In genomic region chr2:162318280-162319222, GRCh38 we compare ENCODE assay signal across 8 cellular contexts. TPM values are rescaled to one million over a fixed set of nuclear protein-coding genes. Genes with fewer than 3 reads are reported as not detected.
DNase-seq lines count a peak whose midpoint lies in the region; ATAC-seq and TF ChIP-seq lines count a peak whose summit lies in the region.

Gene IFIH1 (minus strand): TSS chr2:162318684. CDS start chr2:162318307, 377 bp downstream.

- H3K9ac ChIP-seq in DND-41 (ENCODE audit: low read depth, low read length) (peak within 1 kb of the TSS; percentile 75), neural progenitor cell (no peak within 1 kb of the TSS)

- no peaks in the 10 kb centered on the region for H3K27me3 ChIP-seq in DND-41 (ENCODE audit: insufficient read depth, low read length, poor library complexity)
- no peaks in the 10 kb centered on the region for H3K27me3 ChIP-seq in SJCRH30
- H3K27me3 ChIP-seq in neural progenitor cell: peaks cover 38% of the 10 kb centered on the region

- no peaks in the 10 kb centered on the region for H4K20me1 ChIP-seq in DND-41 (ENCODE audit: insufficient read depth, low read length)
- no peaks in the 10 kb centered on the region for H4K20me1 ChIP-seq in neural progenitor cell (ENCODE audit: low read depth)

- H3K4me1 Mint-ChIP-seq in IgD-negative memory B cell: peaks cover 47 to 54% (median 49%) of the 10 kb centered on the region in 3 donors
- peaks cover 5% of the 10 kb centered on the region for H3K4me1 Mint-ChIP-seq in neural progenitor cell

- H3K4me3 Mint-ChIP-seq in IgD-negative memory B cell (peak within 1 kb of the TSS; percentile 93 to 100 (median 98)), neural progenitor cell (peak within 1 kb of the TSS; percentile 89)

- TF ChIP-seq CTCF in DND-41 (IDR thresholded peaks at IDR 0.05; ENCODE audit: borderline replicate concordance, extremely low read depth, low read length, poor library complexity, severe bottlenecking) (peak; percentile 57), foreskin fibroblast (IDR thresholded peaks at IDR 0.05; ENCODE audit: low read depth, low read length) (peak; percentile 53), neural progenitor cell (IDR thresholded peaks at IDR 0.05) (peak; percentile 42)

- H3K27ac ChIP-seq in DND-41 (ENCODE audit: low read length): peak within 1 kb of the TSS; percentile 84
- H3K27ac ChIP-seq in SJCRH30: no peak within 1 kb of the TSS
- no peak within 1 kb of the TSS for H3K27ac ChIP-seq in neural progenitor cell

- H3K4me2 ChIP-seq in DND-41 (ENCODE audit: insufficient read depth, low read length) (peak within 1 kb of the TSS; percentile 94), neural progenitor cell (peak within 1 kb of the TSS; percentile 77)

- ATAC-seq in DND-41 (ENCODE audit: insufficient read depth, low read depth) (peak; percentile 84), GM21576 (IDR thresholded peaks at IDR 0.05; ENCODE audit: unreplicated experiment) (peak; percentile 78)

- peaks cover 1% of the 10 kb centered on the region for H3K27me3 Mint-ChIP-seq in IgD-negative memory B cell
- H3K27me3 Mint-ChIP-seq in neural progenitor cell (ENCODE audit: insufficient read depth, low read depth): no peaks in the 10 kb centered on the region

- peaks cover 8% of the 10 kb centered on the region for H3K36me3 Mint-ChIP-seq in IgD-negative memory B cell
- H3K36me3 Mint-ChIP-seq in neural progenitor cell: no peaks in the 10 kb centered on the region

- H3K9me3 ChIP-seq in DND-41 (ENCODE audit: insufficient read depth, low read length, severe bottlenecking) (no peaks in the 10 kb centered on the region), SJCRH30 (replicated peaks) (no peaks in the 10 kb centered on the region), neural progenitor cell (ENCODE audit: low read depth) (no peaks in the 10 kb centered on the region)

- H3K9me3 Mint-ChIP-seq in IgD-negative memory B cell (no peaks in the 10 kb centered on the region), neural progenitor cell (peaks cover 3% of the 10 kb centered on the region)

- H3K79me2 ChIP-seq in DND-41 (ENCODE audit: insufficient read depth, low read length): peaks cover 10% of the 10 kb centered on the region
- no peaks in the 10 kb centered on the region for H3K79me2 ChIP-seq in neural progenitor cell (ENCODE audit: low read depth)

- peak within 1 kb of the TSS; percentile 93 for H2AFZ ChIP-seq in DND-41 (ENCODE audit: low read depth, low read length)
- peak within 1 kb of the TSS; percentile 94 for H2AFZ ChIP-seq in neural progenitor cell (replicated peaks)

- H3K4me3 ChIP-seq in DND-41 (ENCODE audit: low read depth in 1 of 2, low read length in 2 of 2) (peak within 1 kb of the TSS; percentile 59 to 89), SJCRH30 (peak within 1 kb of the TSS; percentile 29; the same call in 1 of the 2 replicates), foreskin fibroblast (ENCODE audit: low read depth in 1 of 2, low read length in 2 of 2) (peak within 1 kb of the TSS; percentile 72 to 81), neural progenitor cell (peak within 1 kb of the TSS; percentile 67)

- DNase-seq in DND-41 (peak; percentile 86), SJCRH30 (peak in 1 of 2 experiments; percentile 24), activated gamma-delta T cell treated with Interleukin-2 at 50 U/mL for 16 hours (peak; percentile 57), foreskin fibroblast (peak; percentile 71 to 91), neural progenitor cell (ENCODE audit: low spot score) (peak; percentile 78), stromal cell of bone marrow (ENCODE audit: low read depth) (peak; percentile 89)

- peaks cover 42% of the 10 kb centered on the region for H3K4me1 ChIP-seq in DND-41 (ENCODE audit: insufficient read depth, low read length)
- no peaks in the 10 kb centered on the region for H3K4me1 ChIP-seq in SJCRH30
- no peaks in the 10 kb centered on the region for H3K4me1 ChIP-seq in neural progenitor cell

- peak within 1 kb of the TSS; percentile 97 to 100 (median 100) for H3K27ac Mint-ChIP-seq in IgD-negative memory B cell
- peak within 1 kb of the TSS; percentile 77 for H3K27ac Mint-ChIP-seq in neural progenitor cell

- H3K36me3 ChIP-seq in DND-41 (ENCODE audit: insufficient read depth, low read length): no peaks in the 10 kb centered on the region; the same call in 1 of the 2 replicates
- no peaks in the 10 kb centered on the region for H3K36me3 ChIP-seq in SJCRH30
- no peaks in the 10 kb centered on the region for H3K36me3 ChIP-seq in neural progenitor cell

- no peaks in the 10 kb centered on the region for H3F3A ChIP-seq in neural progenitor cell (ENCODE audit: low read depth)

RNA-seq across cellular contexts. Expression of gene IFIH1, which starts in this region (rescaled TPM):
- polyA plus RNA-seq in IgD-negative memory B cell: 31.1 TPM
- total RNA-seq in SJCRH30 (2014; rRNA removed; shearing (Covaris generic)): not detected in 2 replicates
- total RNA-seq in neural progenitor cell (ENCODE audit: low replicate concordance): 0.09 and 0.79 TPM in 2 replicates

Comparison
In these comparisons a context has a peak if more than half of its experiments do, and no peak if none do; other contexts are left out.
1. Peak in DNase-seq, H3K4me3 ChIP-seq and H3K4me2 ChIP-seq in neural progenitor cell; RNA of the gene not detected or under 1 TPM.